Comparison of ENCODE assay signal across 1 cellular context in the genomic region with DNA sequence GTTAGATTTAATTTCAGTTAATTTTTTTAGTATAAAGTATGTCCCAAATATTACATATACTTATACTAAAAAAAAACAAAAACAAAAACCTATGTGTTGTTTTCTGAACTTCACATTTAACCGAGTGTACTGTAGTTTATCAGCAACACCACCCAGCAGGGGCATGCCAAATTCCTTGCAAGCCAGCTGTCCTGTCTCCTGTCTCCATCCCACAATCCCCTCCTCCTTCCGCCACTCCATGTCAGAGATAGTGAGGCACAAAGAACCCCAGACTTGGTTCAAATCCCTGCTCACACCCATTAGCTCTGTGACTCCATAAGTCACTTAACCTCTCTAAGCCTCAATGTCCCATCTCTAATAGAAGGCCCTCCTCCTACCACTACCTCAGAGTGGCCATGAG.
TF ChIP-seq lines count a peak whose summit lies in the region.

No MANE protein-coding gene starts in this region.

TF ChIP-seq in HepG2, 621 proteins besides CTCF, POLR2A, EP300 and RAD21:
- TF ChIP-seq, protein P1, sequence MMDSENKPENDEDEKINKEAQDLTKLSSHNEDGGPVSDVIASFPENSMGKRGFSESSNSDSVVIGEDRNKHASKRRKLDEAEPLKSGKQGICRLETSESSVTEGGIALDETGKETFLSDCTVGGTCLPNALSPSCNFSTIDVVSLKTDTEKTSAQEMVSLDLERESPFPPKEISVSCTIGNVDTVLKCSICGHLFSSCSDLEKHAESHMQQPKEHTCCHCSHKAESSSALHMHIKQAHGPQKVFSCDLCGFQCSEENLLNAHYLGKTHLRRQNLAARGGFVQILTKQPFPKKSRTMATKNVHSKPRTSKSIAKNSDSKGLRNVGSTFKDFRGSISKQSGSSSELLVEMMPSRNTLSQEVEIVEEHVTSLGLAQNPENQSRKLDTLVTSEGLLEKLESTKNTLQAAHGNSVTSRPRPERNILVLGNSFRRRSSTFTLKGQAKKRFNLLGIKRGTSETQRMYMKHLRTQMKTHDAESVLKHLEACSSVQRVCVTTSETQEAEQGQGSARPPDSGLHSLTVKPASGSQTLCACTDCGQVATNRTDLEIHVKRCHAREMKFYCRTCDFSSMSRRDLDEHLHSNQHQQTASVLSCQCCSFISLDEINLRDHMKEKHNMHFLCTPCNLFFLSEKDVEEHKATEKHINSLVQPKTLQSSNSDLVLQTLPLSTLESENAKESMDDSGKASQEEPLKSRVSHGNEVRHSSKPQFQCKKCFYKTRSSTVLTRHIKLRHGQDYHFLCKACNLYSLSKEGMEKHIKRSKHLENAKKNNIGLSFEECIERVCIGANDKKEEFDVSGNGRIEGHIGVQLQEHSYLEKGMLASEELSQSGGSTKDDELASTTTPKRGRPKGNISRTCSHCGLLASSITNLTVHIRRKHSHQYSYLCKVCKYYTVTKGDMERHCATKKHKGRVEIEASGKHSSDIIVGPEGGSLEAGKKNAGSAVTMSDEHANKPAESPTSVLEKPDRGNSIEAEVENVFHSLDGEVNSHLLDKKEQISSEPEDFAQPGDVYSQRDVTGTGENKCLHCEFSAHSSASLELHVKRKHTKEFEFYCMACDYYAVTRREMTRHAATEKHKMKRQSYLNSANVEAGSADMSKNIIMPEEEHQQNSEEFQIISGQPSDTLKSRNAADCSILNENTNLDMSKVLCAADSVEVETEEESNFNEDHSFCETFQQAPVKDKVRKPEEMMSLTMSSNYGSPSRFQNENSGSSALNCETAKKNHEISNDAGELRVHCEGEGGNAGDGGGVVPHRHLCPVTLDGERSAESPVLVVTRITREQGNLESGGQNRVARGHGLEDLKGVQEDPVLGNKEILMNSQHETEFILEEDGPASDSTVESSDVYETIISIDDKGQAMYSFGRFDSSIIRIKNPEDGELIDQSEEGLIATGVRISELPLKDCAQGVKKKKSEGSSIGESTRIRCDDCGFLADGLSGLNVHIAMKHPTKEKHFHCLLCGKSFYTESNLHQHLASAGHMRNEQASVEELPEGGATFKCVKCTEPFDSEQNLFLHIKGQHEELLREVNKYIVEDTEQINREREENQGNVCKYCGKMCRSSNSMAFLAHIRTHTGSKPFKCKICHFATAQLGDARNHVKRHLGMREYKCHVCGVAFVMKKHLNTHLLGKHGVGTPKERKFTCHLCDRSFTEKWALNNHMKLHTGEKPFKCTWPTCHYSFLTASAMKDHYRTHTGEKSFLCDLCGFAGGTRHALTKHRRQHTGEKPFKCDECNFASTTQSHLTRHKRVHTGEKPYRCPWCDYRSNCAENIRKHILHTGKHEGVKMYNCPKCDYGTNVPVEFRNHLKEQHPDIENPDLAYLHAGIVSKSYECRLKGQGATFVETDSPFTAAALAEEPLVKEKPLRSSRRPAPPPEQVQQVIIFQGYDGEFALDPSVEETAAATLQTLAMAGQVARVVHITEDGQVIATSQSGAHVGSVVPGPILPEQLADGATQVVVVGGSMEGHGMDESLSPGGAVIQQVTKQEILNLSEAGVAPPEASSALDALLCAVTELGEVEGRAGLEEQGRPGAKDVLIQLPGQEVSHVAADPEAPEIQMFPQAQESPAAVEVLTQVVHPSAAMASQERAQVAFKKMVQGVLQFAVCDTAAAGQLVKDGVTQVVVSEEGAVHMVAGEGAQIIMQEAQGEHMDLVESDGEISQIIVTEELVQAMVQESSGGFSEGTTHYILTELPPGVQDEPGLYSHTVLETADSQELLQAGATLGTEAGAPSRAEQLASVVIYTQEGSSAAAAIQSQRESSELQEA (CRISPR knock-in tag; IDR thresholded peaks at IDR 0.05; ENCODE audit: not compliant biosample characterization), result no peak
- TF ChIP-seq ZSCAN12 (CRISPR knock-in tag; IDR thresholded peaks at IDR 0.05) (no peak), YY1 (IDR thresholded peaks at IDR 0.05; ENCODE audit: insufficient read depth, insufficient replicate concordance, low read depth, low read length) (no peak), KLF9 (CRISPR knock-in tag; IDR thresholded peaks at IDR 0.05; ENCODE audit: low read depth) (no peak), ZFX (CRISPR knock-in tag; IDR thresholded peaks at IDR 0.05; ENCODE audit: low read depth) (no peak), ZNF749 (CRISPR knock-in tag; IDR thresholded peaks at IDR 0.05; ENCODE audit: borderline replicate concordance) (no peak), KDM5A (IDR thresholded peaks at IDR 0.05; ENCODE audit: borderline replicate concordance, low read length) (no peak), ATF7-NPFF (CRISPR knock-in tag; IDR thresholded peaks at IDR 0.05; ENCODE audit: low read depth) (no peak), MEIS2 (CRISPR knock-in tag; IDR thresholded peaks at IDR 0.05) (no peak), ZNF883 (CRISPR knock-in tag; IDR thresholded peaks at IDR 0.05; ENCODE audit: not compliant biosample characterization) (no peak)
- TF ChIP-seq, protein P2, sequence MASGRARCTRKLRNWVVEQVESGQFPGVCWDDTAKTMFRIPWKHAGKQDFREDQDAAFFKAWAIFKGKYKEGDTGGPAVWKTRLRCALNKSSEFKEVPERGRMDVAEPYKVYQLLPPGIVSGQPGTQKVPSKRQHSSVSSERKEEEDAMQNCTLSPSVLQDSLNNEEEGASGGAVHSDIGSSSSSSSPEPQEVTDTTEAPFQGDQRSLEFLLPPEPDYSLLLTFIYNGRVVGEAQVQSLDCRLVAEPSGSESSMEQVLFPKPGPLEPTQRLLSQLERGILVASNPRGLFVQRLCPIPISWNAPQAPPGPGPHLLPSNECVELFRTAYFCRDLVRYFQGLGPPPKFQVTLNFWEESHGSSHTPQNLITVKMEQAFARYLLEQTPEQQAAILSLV (CRISPR knock-in tag; IDR thresholded peaks at IDR 0.05; ENCODE audit: borderline replicate concordance), result no peak
- TF ChIP-seq, protein P3, sequence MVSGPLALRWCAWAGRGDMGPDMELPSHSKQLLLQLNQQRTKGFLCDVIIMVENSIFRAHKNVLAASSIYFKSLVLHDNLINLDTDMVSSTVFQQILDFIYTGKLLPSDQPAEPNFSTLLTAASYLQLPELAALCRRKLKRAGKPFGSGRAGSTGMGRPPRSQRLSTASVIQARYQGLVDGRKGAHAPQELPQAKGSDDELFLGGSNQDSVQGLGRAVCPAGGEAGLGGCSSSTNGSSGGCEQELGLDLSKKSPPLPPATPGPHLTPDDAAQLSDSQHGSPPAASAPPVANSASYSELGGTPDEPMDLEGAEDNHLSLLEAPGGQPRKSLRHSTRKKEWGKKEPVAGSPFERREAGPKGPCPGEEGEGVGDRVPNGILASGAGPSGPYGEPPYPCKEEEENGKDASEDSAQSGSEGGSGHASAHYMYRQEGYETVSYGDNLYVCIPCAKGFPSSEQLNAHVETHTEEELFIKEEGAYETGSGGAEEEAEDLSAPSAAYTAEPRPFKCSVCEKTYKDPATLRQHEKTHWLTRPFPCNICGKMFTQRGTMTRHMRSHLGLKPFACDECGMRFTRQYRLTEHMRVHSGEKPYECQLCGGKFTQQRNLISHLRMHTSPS (CRISPR knock-in tag; IDR thresholded peaks at IDR 0.05; ENCODE audit: low read depth), result no peak
- TF ChIP-seq, protein P4, sequence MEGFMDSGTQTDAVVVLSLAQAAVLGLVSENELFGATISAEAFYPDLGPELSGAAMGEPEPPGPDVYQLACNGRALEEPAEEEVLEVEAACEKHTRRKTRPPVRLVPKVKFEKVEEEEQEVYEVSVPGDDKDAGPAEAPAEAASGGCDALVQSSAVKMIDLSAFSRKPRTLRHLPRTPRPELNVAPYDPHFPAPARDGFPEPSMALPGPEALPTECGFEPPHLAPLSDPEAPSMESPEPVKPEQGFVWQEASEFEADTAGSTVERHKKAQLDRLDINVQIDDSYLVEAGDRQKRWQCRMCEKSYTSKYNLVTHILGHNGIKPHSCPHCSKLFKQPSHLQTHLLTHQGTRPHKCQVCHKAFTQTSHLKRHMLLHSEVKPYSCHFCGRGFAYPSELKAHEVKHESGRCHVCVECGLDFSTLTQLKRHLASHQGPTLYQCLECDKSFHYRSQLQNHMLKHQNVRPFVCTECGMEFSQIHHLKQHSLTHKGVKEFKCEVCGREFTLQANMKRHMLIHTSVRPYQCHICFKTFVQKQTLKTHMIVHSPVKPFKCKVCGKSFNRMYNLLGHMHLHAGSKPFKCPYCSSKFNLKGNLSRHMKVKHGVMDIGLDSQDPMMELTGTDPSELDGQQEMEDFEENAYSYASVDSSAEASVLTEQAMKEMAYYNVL (CRISPR knock-in tag; IDR thresholded peaks at IDR 0.05; ENCODE audit: borderline replicate concordance), result no peak
